ENCODE assay signal across 8 cellular contexts in genomic region chr5:69334793-69335268, GRCh38. TPM values are rescaled to one million over a fixed set of nuclear protein-coding genes. Genes with fewer than 3 reads are reported as not detected.
A peak's percentile ranks its signal among the peaks of the same experiment; 100 is the strongest.
DNase-seq lines count a peak whose midpoint lies in the region; ATAC-seq, FAIRE-seq and TF ChIP-seq lines count a peak whose summit lies in the region.

No MANE protein-coding gene starts in this region.

- no peak overlapping the region for H2AK5ac ChIP-seq in IMR-90 (ENCODE audit: low read depth, low read length)

- H3K14ac ChIP-seq in IMR-90 (replicated peaks; ENCODE audit: low read depth, low read length) = no peak overlapping the region

- POLR2A ChIA-PET in IMR-90 (lab: Charles Lee; ENCODE audit: unreplicated experiment) = no interaction called here

- no peak overlapping the region for H2BK120ac ChIP-seq in IMR-90 (ENCODE audit: low read depth, low read length)

- peaks cover 0 to 3% of the 10 kb centered on the region in 2 experiments; a peak in 1 of 4 replicates for H3K79me1 ChIP-seq in IMR-90 (ENCODE audit: low read depth in 1 of 2, low read length in 2 of 2)

- H3K18ac ChIP-seq in IMR-90 (ENCODE audit: low read depth, low read length) = no peak overlapping the region

- H4K20me1 ChIP-seq in IMR-90 (ENCODE audit: insufficient read depth, low read length) = no peaks in the 10 kb centered on the region

- no peak overlapping the region for H3K56ac ChIP-seq in IMR-90 (ENCODE audit: extremely low read depth, insufficient read depth, low read length)

- H3K27me3 ChIP-seq in BE2C = no peaks in the 10 kb centered on the region
- H3K27me3 ChIP-seq in IMR-90 (ENCODE audit: control insufficient read depth, insufficient read depth, low read length) = no peaks in the 10 kb centered on the region

- peak; percentile 77 for TF ChIP-seq RAD21 in IMR-90 (IDR thresholded peaks at IDR 0.05; ENCODE audit: low read length)

- H2AK9ac ChIP-seq in IMR-90 (replicated peaks; ENCODE audit: low read depth, low read length, poor library complexity) = no peak overlapping the region

- no peak overlapping the region for H2BK15ac ChIP-seq in IMR-90 (ENCODE audit: low read depth, low read length)

- H3K9me3 Mint-ChIP-seq in neural crest cell = no peaks in the 10 kb centered on the region

- intact Hi-C loops in IMR-90 (cut with micrococcal nuclease) = loop anchor here (1.0 to 5.0 kb wide), 4 partner anchors 98 to 292 kb away; partner anchors contain the start of gene CENPH

- TF ChIP-seq POLR2A in IMR-90 (IDR thresholded peaks at IDR 0.05; ENCODE audit: low read depth, low read length) = no peak

- H2AFZ ChIP-seq in IMR-90 (replicated peaks; ENCODE audit: low read length, poor library complexity) = peak overlapping the region; percentile 74

- CTCF ChIA-PET in IMR-90 (lab: Yijun Ruan, JAX) = interaction anchor here (0.6 to 1.8 kb wide), 8 partner anchors 8 to 610 kb away, joined by 3 to 6 read pairs (median 3); partner anchors contain the start of gene SLC30A5

- no peaks in the 10 kb centered on the region for H3K27me3 Mint-ChIP-seq in neural crest cell (ENCODE audit: low read depth)

- no peak overlapping the region for H3K4me3 Mint-ChIP-seq in neural crest cell

- no peaks in the 10 kb centered on the region for H3K4me1 ChIP-seq in BE2C
- peaks cover 3% of the 10 kb centered on the region for H3K4me1 ChIP-seq in IMR-90 (ENCODE audit: control insufficient read depth, insufficient read depth, low read length)

- no peak for FAIRE-seq in RCC 7860 (lab: Jason Lieb, UNC)

- H3K27ac ChIP-seq in IMR-90 (ENCODE audit: insufficient read depth, low read length) = no peak overlapping the region

- H2BK5ac ChIP-seq in IMR-90 (ENCODE audit: low read depth, low read length, poor library complexity, severe bottlenecking) = no peak overlapping the region

- no peak overlapping the region for H3K27ac Mint-ChIP-seq in neural crest cell (ENCODE audit: unreplicated experiment)

- peaks cover 11% of the 10 kb centered on the region for H3K4me1 Mint-ChIP-seq in neural crest cell

- H3K9ac ChIP-seq in IMR-90 (ENCODE audit: low read depth, low read length) = no peak overlapping the region

- in situ Hi-C loops in IMR-90 (cut with MboI; ENCODE audit: low sequenced_read_pairs) = loop anchor here (10.0 kb wide), 1 partner anchor 220 kb away; no protein-coding TSS in a partner anchor

- H3K36me3 Mint-ChIP-seq in neural crest cell (ENCODE audit: low read depth) = no peaks in the 10 kb centered on the region

- H3K23ac ChIP-seq in IMR-90 (ENCODE audit: low read depth, low read length) = no peak overlapping the region

- dilution Hi-C loops in IMR-90 (cut with HindIII; ENCODE audit: low sequenced_read_pairs, unreplicated experiment) = no loop called here

- no peaks in the 10 kb centered on the region for H3K9me3 ChIP-seq in BE2C
- no peaks in the 10 kb centered on the region for H3K9me3 ChIP-seq in IMR-90 (ENCODE audit: control insufficient read depth, insufficient read depth, low read length)

- H4K5ac ChIP-seq in IMR-90 (ENCODE audit: low read depth, low read length) = no peak overlapping the region

- no peak overlapping the region for H3K4ac ChIP-seq in IMR-90 (ENCODE audit: low read depth, low read length)

- no peak overlapping the region for H3K4me2 ChIP-seq in IMR-90 (ENCODE audit: low read depth, low read length)

- BruUV-seq in IMR-90 (replicated peaks; lab: Mats Ljungman, UMichigan) = no TSS peak

- H3K4me3 ChIP-seq in BE2C (ENCODE audit: low read depth, low read length) = no peak overlapping the region
- H3K4me3 ChIP-seq in IMR-90 (ENCODE audit: insufficient read depth, low read depth, low read length) = no peak overlapping the region

- peak; percentile 46 for ATAC-seq in GM19397 (IDR thresholded peaks at IDR 0.05; ENCODE audit: unreplicated experiment)
- peak; percentile 95 for ATAC-seq in IMR-90 (ENCODE audit: low read depth)

- DNase-seq in BE2C (peak; percentile 91), IMR-90 (peak; percentile 76), RCC 7860 (ENCODE audit: low spot score) (peak; percentile 29), activated T-helper 1 cell treated with Interleukin-2 at 50 U/mL for 16 hours (ENCODE audit: low read depth) (peak; percentile 52), fibroblast of peridontal ligament (ENCODE audit: extremely low read depth) (peak; percentile 71), neural crest cell (ENCODE audit: low read depth, low spot score) (peak; percentile 84)
- peak; percentile 68 for DNase-seq in stimulated activated naive CD4-positive, alpha-beta T cell treated with Interleukin-2 at 50 U/mL for 16 hours (lab: John Stamatoyannopoulos, UW)

- H3K36me3 ChIP-seq in BE2C = no peaks in the 10 kb centered on the region
- no peaks in the 10 kb centered on the region for H3K36me3 ChIP-seq in IMR-90 (ENCODE audit: control insufficient read depth, insufficient read depth, low read length)

- no peak overlapping the region for H4K91ac ChIP-seq in IMR-90 (ENCODE audit: insufficient read depth, low read depth, low read length)

- TF ChIP-seq CTCF in BE2C (IDR thresholded peaks at IDR 0.05; ENCODE audit: low read depth, low read length) (peak; percentile 82), IMR-90 (conservative IDR thresholded peaks at IDR 0.05; ENCODE audit: low read depth, low read length) (peak; percentile 86), neural crest cell (conservative IDR thresholded peaks at IDR 0.05) (peak; percentile 81)

- WGBS in IMR-90 (ENCODE audit: extremely low coverage in 2 of 2, insufficient read length in 1 of 2), 2 experiments = 0% methylated on average over 2 of the region's 18 CpGs; no CpG with 5 or more reads in 1 of the 2 experiments

- peaks cover 4% of the 10 kb centered on the region; the same call in 1 of the 2 replicates for H3K9me1 ChIP-seq in IMR-90 (ENCODE audit: insufficient read depth, low read length)

- H2BK20ac ChIP-seq in IMR-90 (ENCODE audit: low read depth, low read length) = no peak overlapping the region

- peak overlapping the region in 1 of 2 experiments; percentile 43; a peak in 1 of 4 replicates for H4K8ac ChIP-seq in IMR-90 (ENCODE audit: low read depth in 2 of 2, low read length in 2 of 2)

TF ChIP-seq in IMR-90, 13 proteins besides CTCF, POLR2A, EP300 and RAD21:
- peak; percentile 82 for TF ChIP-seq SMC3 (IDR thresholded peaks at IDR 0.05; ENCODE audit: low read depth, low read length)
- TF ChIP-seq CEBPB (IDR thresholded peaks at IDR 0.05; ENCODE audit: low read depth, low read length) = no peak

RNA-seq across cellular contexts. Expression of gene CCDC125, which starts 2.2 kb away (rescaled TPM):
- polyA plus RNA-seq in BE2C (2012; ENCODE audit: insufficient read depth, insufficient read length, low read depth) = 6.1 TPM
- 0.90 and 1.9 TPM in 2 replicates for total RNA-seq in IMR-90 (2012; rRNA removed)
- polyA plus RNA-seq in IMR-90 (2012; rRNA removed) = 0.96 and 1.2 TPM in 2 replicates
- polyA plus RNA-seq in IMR-90 (2012; cell fraction: cytosol; rRNA removed) = 0.18 and 0.23 TPM in 2 replicates
- 1.2 and 4.3 TPM in 2 replicates for polyA plus RNA-seq in IMR-90 (2012; cell fraction: nucleus; rRNA removed; ENCODE audit: low replicate concordance)
- total RNA-seq in neural crest cell = 0.56 and 0.68 TPM in 2 replicates

RNA-seq across cellular contexts. Expression of gene AK6, which starts 34.5 kb away (rescaled TPM):
- polyA plus RNA-seq in BE2C (2012; ENCODE audit: insufficient read depth, insufficient read length, low read depth) = 101 TPM
- 14.7 and 38.6 TPM in 2 replicates for total RNA-seq in IMR-90 (2012; rRNA removed)
- polyA plus RNA-seq in IMR-90 (2012; rRNA removed) = 23.1 and 34.4 TPM in 2 replicates
- polyA plus RNA-seq in IMR-90 (2012; cell fraction: cytosol; rRNA removed) = 2.2 and 3.7 TPM in 2 replicates
- 0.40 and 7.0 TPM in 2 replicates for polyA plus RNA-seq in IMR-90 (2012; cell fraction: nucleus; rRNA removed; ENCODE audit: low replicate concordance)
- total RNA-seq in neural crest cell = 41.1 and 44.1 TPM in 2 replicates

RNA-seq across cellular contexts. Expression of gene TAF9, which starts 34.5 kb away (rescaled TPM):
- polyA plus RNA-seq in BE2C (2012; ENCODE audit: insufficient read depth, insufficient read length, low read depth) = 63.1 TPM
- total RNA-seq in IMR-90 (2012; rRNA removed) (104 and 127 TPM in 2 replicates), neural crest cell (50.0 and 55.3 TPM in 2 replicates)
- 98.4 and 107 TPM in 2 replicates for polyA plus RNA-seq in IMR-90 (2012; rRNA removed)
- 29.2 and 72.6 TPM in 2 replicates for polyA plus RNA-seq in IMR-90 (2012; cell fraction: cytosol; rRNA removed)
- 9.0 and 69.1 TPM in 2 replicates for polyA plus RNA-seq in IMR-90 (2012; cell fraction: nucleus; rRNA removed; ENCODE audit: low replicate concordance)

RNA-seq across cellular contexts. Expression of gene RAD17, which starts 34.8 kb away (rescaled TPM):
- 55.8 TPM for polyA plus RNA-seq in BE2C (2012; ENCODE audit: insufficient read depth, insufficient read length, low read depth)
- 10.9 and 13.3 TPM in 2 replicates for total RNA-seq in IMR-90 (2012; rRNA removed)
- polyA plus RNA-seq in IMR-90 (2012; rRNA removed) = 9.9 and 11.4 TPM in 2 replicates
- 2.9 and 3.4 TPM in 2 replicates for polyA plus RNA-seq in IMR-90 (2012; cell fraction: cytosol; rRNA removed)
- polyA plus RNA-seq in IMR-90 (2012; cell fraction: nucleus; rRNA removed; ENCODE audit: low replicate concordance) = 14.0 and 24.8 TPM in 2 replicates
- 30.1 and 31.9 TPM in 2 replicates for total RNA-seq in neural crest cell

Comparison
In these comparisons a context has a peak if more than half of its experiments do, and no peak if none do; other contexts are left out.
1. DNase-seq: peak in every context shown above with its lines; median percentile 91 in BE2C; 84 in neural crest cell; 76 in IMR-90; 71 in fibroblast of peridontal ligament; 68 in stimulated activated naive CD4-positive, alpha-beta T cell treated with Interleukin-2 at 50 U/mL for 16 hours; 52 in activated T-helper 1 cell treated with Interleukin-2 at 50 U/mL for 16 hours; 29 in RCC 7860.